ENCODE assay signal across 24 cellular contexts in the genomic region with DNA sequence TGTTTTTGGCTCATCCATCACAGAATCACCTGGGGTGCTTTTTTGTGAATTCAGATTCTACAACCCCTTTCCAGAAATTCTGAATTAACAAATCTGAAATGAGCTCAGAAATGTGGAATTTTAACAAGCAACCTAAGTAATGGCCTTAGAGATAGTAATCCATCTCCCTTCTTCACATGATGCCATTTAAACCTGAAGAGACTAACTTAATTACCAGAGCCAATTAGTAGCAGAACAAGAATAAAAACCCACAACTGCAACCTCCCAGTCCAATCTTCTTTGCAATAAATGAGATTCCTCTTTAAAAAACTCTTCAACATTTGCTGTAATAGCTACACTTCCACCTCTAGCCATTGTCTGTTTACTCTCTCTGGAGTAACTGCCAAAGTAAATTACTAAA.
"Had no signal": no experiment of that assay in that cellular context is flagged by ENCODE, and none has a peak within 500 bp of the region (broad histone marks: within the 10 kb centered on the region; RNA-seq: fewer than 3 reads in every experiment).

No MANE protein-coding gene starts in this region.

- DNase-seq: hippocampal formation; islet precursor cell; left ventricle myocardium inferior; midbrain; mucosa of descending colon; naive thymus-derived CD4-positive, alpha-beta T cell; nucleus accumbens; pancreas; posterior cingulate gyrus; retina; right cardiac atrium; stimulated activated CD4-positive, alpha-beta T cell treated with anti-CD3 and anti-CD28 coated beads, Interleukin-12 subunit alpha, Interleukin-12 subunit beta, amount 100 ng/mL, for 4 hours; stimulated activated CD4-positive, alpha-beta T cell treated with anti-CD3 and anti-CD28 coated beads, Interleukin-15, amount 100 ng/mL, for 24 hours; stimulated activated CD4-positive, alpha-beta T cell treated with anti-CD3 and anti-CD28 coated beads, Interleukin-2, amount 100 ng/mL, for 24 hours; stimulated activated CD4-positive, alpha-beta T cell treated with anti-CD3 and anti-CD28 coated beads, Interleukin-4, amount 100 ng/mL, for 1 hour; stimulated activated naive B cell treated with anti-CD40 and anti-IgM and Interleukin-4, amounts not matched to agents 10 μg/mL and 1 μg/mL and 100 μg/mL, for 72 hours; stimulated activated naive CD8-positive, alpha-beta T cell treated with anti-CD3 and anti-CD28 coated beads, Interleukin-15, Interleukin-2, amounts not matched to agents 100 U/mL and 50 U/mL, for 24 hours; stomach; testis; thyroid gland; transverse colon; upper lobe of left lung had no signal

- H3K27ac Mint-ChIP-seq: naive thymus-derived CD4-positive, alpha-beta T cell; stimulated activated naive B cell treated with anti-CD40 and anti-IgM and Interleukin-4, amounts not matched to agents 10 μg/mL and 1 μg/mL and 100 μg/mL, for 72 hours had no signal

- H3K4me1 Mint-ChIP-seq: stimulated activated naive B cell treated with anti-CD40 and anti-IgM and Interleukin-4, amounts not matched to agents 10 μg/mL and 1 μg/mL and 100 μg/mL, for 72 hours had no signal

- ATAC-seq: mucosa of descending colon; naive thymus-derived CD4-positive, alpha-beta T cell; natural killer cell treated with Interleukin-12 subunit alpha and Interleukin-12 subunit beta and Interleukin-15 and Interleukin-18, amount 100 ng/mL, for 72 hours; pancreas; right cardiac atrium; sciatic nerve; stimulated activated naive B cell treated with anti-CD40 and anti-IgM and Interleukin-4, amounts not matched to agents 10 μg/mL and 1 μg/mL and 100 μg/mL, for 72 hours; stimulated activated naive CD8-positive, alpha-beta T cell treated with anti-CD3 and anti-CD28 coated beads, Interleukin-15, Interleukin-2, amounts not matched to agents 100 U/mL and 50 U/mL, for 24 hours had no signal

- H3K9me3 Mint-ChIP-seq: naive thymus-derived CD4-positive, alpha-beta T cell; natural killer cell treated with Interleukin-12 subunit alpha and Interleukin-12 subunit beta and Interleukin-15 and Interleukin-18, amount 100 ng/mL, for 72 hours; stimulated activated naive B cell treated with anti-CD40 and anti-IgM and Interleukin-4, amounts not matched to agents 10 μg/mL and 1 μg/mL and 100 μg/mL, for 72 hours had no signal

- H3K27me3 Mint-ChIP-seq: naive thymus-derived CD4-positive, alpha-beta T cell; natural killer cell treated with Interleukin-12 subunit alpha and Interleukin-12 subunit beta and Interleukin-15 and Interleukin-18, amount 100 ng/mL, for 72 hours; stimulated activated naive B cell treated with anti-CD40 and anti-IgM and Interleukin-4, amounts not matched to agents 10 μg/mL and 1 μg/mL and 100 μg/mL, for 72 hours had no signal

- H3K4me3 Mint-ChIP-seq: naive thymus-derived CD4-positive, alpha-beta T cell; natural killer cell treated with Interleukin-12 subunit alpha and Interleukin-12 subunit beta and Interleukin-15 and Interleukin-18, amount 100 ng/mL, for 72 hours; stimulated activated naive B cell treated with anti-CD40 and anti-IgM and Interleukin-4, amounts not matched to agents 10 μg/mL and 1 μg/mL and 100 μg/mL, for 72 hours had no signal
